9 cellular contexts compared by ENCODE assay signal in the genomic region with DNA sequence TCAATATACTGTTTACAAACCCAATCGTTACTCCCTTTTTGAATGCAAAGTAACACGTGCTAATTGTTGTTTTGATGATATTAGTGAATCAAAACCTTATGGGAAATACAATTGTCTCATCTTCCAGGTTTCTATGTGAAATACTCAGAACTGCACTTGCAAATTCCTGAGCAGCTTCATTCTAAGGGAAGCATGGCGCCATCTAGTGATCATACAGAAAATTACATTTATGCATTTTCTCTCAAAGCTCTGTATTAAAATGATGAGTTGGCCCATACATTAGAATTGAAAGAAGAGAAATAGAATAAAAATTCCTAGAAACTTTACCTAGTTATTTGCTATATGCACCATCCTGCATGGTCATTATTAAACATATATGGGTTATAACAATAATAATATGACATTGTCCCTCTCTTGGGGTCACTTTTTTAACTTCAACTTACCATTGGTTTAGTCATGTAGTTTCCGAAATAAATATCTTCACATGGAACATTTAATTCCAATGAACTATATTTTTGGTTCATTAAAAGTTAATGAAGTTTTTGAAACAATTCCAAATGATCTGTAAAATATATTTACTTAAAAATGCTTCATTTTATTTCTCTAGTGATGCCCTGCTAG.
DNase-seq lines count a peak whose midpoint lies in the region; ATAC-seq, FAIRE-seq and TF ChIP-seq lines count a peak whose summit lies in the region.
"Had no signal": no experiment of that assay in that cellular context is flagged by ENCODE, and none has a peak within 500 bp of the region (broad histone marks: within the 10 kb centered on the region; RNA-seq: fewer than 3 reads in every experiment).

No MANE protein-coding gene starts in this region.

- DNase-seq in DMS53 treated with DMSO at 0.1 percent for 48 hours (lab: John Stamatoyannopoulos, UW; ENCODE audit: unreplicated experiment) (peak; percentile 68), HCT116 (ENCODE audit: low read depth, low spot score) (peak; percentile 8), NCI-H345 (lab: John Stamatoyannopoulos, UW) (peak; percentile 41), bronchial epithelial cell (ENCODE audit: low read depth) (peak; percentile 53), lower lobe of right lung (no peak)

- no peaks in the 10 kb centered on the region for H3K4me1 ChIP-seq in HCT116 (ENCODE audit: control insufficient read depth in 1 of 2, insufficient read depth in 2 of 2, low read length in 2 of 2)
- H3K4me1 ChIP-seq in lower lobe of right lung: peaks cover 6% of the 10 kb centered on the region

- no peak for TF ChIP-seq POLR2A in HCT116 (IDR thresholded peaks at IDR 0.05; ENCODE audit: borderline replicate concordance, extremely low read depth, insufficient read depth, insufficient read length)

- no peaks in the 10 kb centered on the region for H3K79me2 ChIP-seq in HCT116 (ENCODE audit: insufficient read depth, low read length)

- no peak for FAIRE-seq in bronchial epithelial cell (lab: Jason Lieb, UNC)

- CTCF ChIA-PET in HCT116 (lab: Charles Lee): interaction anchor here (0.7 to 2.7 kb wide), 11 partner anchors 9 to 485 kb away, joined by 3 to 43 read pairs (median 4); no protein-coding TSS in a partner anchor

- 0 out of 2 replicates have a peak, but pooled peaks cover 5% of the 10 kb centered on the region for H3K27me3 ChIP-seq in HCT116 (ENCODE audit: insufficient read depth, low read length)
- no peaks in the 10 kb centered on the region for H3K27me3 ChIP-seq in bronchial epithelial cell (ENCODE audit: control insufficient read depth, insufficient read depth, low read length)
- H3K27me3 ChIP-seq in lower lobe of right lung (ENCODE audit: low read depth): no peaks in the 10 kb centered on the region

- H3K9ac ChIP-seq in HCT116 (ENCODE audit: low read length): no peak overlapping the region

- POLR2A ChIA-PET in HCT116 (lab: Charles Lee): no interaction called here

- RAD21 ChIA-PET in HCT116 (lab: Charles Lee; ENCODE audit: low non-redundant PET in 1 of 2, low total read pairs in 2 of 2, uncharacterized antibody in 2 of 2, unreplicated experiment in 2 of 2): no interaction called here

- peak; percentile 33 to 82 (median 64); a peak in 5 of 6 replicates for TF ChIP-seq CTCF in HCT116 (IDR thresholded peaks at IDR 0.05 in 2 of 3, conservative IDR thresholded peaks at IDR 0.05 in 1 of 3; ENCODE audit: borderline replicate concordance in 1 of 3, insufficient read depth in 1 of 3, low read depth in 2 of 3, low read length in 2 of 3)
- peak; percentile 50 for TF ChIP-seq CTCF in bronchial epithelial cell (IDR thresholded peaks at IDR 0.05; ENCODE audit: insufficient read depth, low read length, severe bottlenecking)
- TF ChIP-seq CTCF in lower lobe of right lung (IDR thresholded peaks at IDR 0.05): peak; percentile 76

- H3K9me2 ChIP-seq in HCT116 (ENCODE audit: insufficient read depth): no peaks in the 10 kb centered on the region

- TF ChIP-seq RAD21 in HCT116 (IDR thresholded peaks at IDR 0.05; ENCODE audit: low read depth): peak; percentile 57

- H3K27ac ChIP-seq in HCT116 (ENCODE audit: low read depth, low read length): no peak overlapping the region
- no peak overlapping the region for H3K27ac ChIP-seq in lower lobe of right lung
- H3K27ac ChIP-seq: skin epidermis had no signal

- H2AFZ ChIP-seq in HCT116 (ENCODE audit: low read depth, low read length, poor library complexity, severe bottlenecking): no peak overlapping the region

- no TSS peak for BruUV-seq in HCT116 (replicated peaks; lab: Mats Ljungman, UMichigan)

- intact Hi-C loops in HCT116 (cut with micrococcal nuclease): loop anchor here (1.0 to 5.0 kb wide), 3 partner anchors 167 to 486 kb away; no protein-coding TSS in a partner anchor
- intact Hi-C loops in lower lobe of right lung (cut with DNase I): loop anchor here (10.0 kb wide), 1 partner anchor 169 kb away; no protein-coding TSS in a partner anchor

- ATAC-seq in HCT116 (peak; percentile 55; the same call in 1 of the 2 replicates), lower lobe of right lung (peak; percentile 51 to 61), GM18873 (IDR thresholded peaks at IDR 0.05; ENCODE audit: low FRiP score, unreplicated experiment) (no peak), HG03196 (IDR thresholded peaks at IDR 0.05; ENCODE audit: unreplicated experiment) (no peak), HG02623 (IDR thresholded peaks at IDR 0.05; ENCODE audit: unreplicated experiment) (no peak)

- H3K4me2 ChIP-seq in HCT116 (ENCODE audit: low read length): no peak overlapping the region

- H3K9me3 ChIP-seq in HCT116 (ENCODE audit: control insufficient read depth in 1 of 2, insufficient read depth in 1 of 2, low read depth in 1 of 2, low read length in 2 of 2) (no peaks in the 10 kb centered on the region), lower lobe of right lung (no peaks in the 10 kb centered on the region)

- H3K36me3 ChIP-seq in HCT116 (ENCODE audit: control insufficient read depth in 1 of 2, insufficient read depth in 2 of 2, low read length in 2 of 2) (no peaks in the 10 kb centered on the region), bronchial epithelial cell (ENCODE audit: control insufficient read depth, insufficient read depth, low read length) (no peaks in the 10 kb centered on the region), lower lobe of right lung (no peaks in the 10 kb centered on the region)

- no peaks in the 10 kb centered on the region for H4K20me1 ChIP-seq in HCT116 (ENCODE audit: insufficient read depth)

- H3K4me3 ChIP-seq in HCT116 (replicated peaks in 1 of 2; ENCODE audit: low read depth in 1 of 2, low read length in 2 of 2) (no peak overlapping the region), bronchial epithelial cell (ENCODE audit: low read depth, low read length) (no peak overlapping the region), lower lobe of right lung (no peak overlapping the region)
- H3K4me3 ChIP-seq: skin epidermis had no signal

TF ChIP-seq in HCT116, 20 proteins besides CTCF, POLR2A, EP300 and RAD21:
- TF ChIP-seq ZFX (IDR thresholded peaks at IDR 0.05): no peak
- TF ChIP-seq TCF7L2 (IDR thresholded peaks at IDR 0.05; ENCODE audit: borderline replicate concordance, extremely low read depth, insufficient read depth, insufficient read length): no peak
- TF ChIP-seq YY1 (IDR thresholded peaks at IDR 0.05; ENCODE audit: extremely low read depth, insufficient replicate concordance, low read depth, low read length): no peak
- no peak for TF ChIP-seq JUND (IDR thresholded peaks at IDR 0.05)
- no peak for TF ChIP-seq SP1 (IDR thresholded peaks at IDR 0.05; ENCODE audit: low read depth)
- TF ChIP-seq, protein P1, sequence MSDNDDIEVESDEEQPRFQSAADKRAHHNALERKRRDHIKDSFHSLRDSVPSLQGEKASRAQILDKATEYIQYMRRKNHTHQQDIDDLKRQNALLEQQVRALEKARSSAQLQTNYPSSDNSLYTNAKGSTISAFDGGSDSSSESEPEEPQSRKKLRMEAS (IDR thresholded peaks at IDR 0.05): no peak
- TF ChIP-seq POLR2AphosphoS5 (IDR thresholded peaks at IDR 0.05; ENCODE audit: low read depth, low read length): no peak
- TF ChIP-seq ELF1 (IDR thresholded peaks at IDR 0.05; ENCODE audit: borderline replicate concordance, low read depth): no peak
- TF ChIP-seq, protein P2, sequence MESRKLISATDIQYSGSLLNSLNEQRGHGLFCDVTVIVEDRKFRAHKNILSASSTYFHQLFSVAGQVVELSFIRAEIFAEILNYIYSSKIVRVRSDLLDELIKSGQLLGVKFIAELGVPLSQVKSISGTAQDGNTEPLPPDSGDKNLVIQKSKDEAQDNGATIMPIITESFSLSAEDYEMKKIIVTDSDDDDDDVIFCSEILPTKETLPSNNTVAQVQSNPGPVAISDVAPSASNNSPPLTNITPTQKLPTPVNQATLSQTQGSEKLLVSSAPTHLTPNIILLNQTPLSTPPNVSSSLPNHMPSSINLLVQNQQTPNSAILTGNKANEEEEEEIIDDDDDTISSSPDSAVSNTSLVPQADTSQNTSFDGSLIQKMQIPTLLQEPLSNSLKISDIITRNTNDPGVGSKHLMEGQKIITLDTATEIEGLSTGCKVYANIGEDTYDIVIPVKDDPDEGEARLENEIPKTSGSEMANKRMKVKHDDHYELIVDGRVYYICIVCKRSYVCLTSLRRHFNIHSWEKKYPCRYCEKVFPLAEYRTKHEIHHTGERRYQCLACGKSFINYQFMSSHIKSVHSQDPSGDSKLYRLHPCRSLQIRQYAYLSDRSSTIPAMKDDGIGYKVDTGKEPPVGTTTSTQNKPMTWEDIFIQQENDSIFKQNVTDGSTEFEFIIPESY (IDR thresholded peaks at IDR 0.05; ENCODE audit: extremely low read depth, insufficient replicate concordance, low read length): no peak
- no peak for TF ChIP-seq CBX3 (IDR thresholded peaks at IDR 0.05; ENCODE audit: low read depth)
- no peak for TF ChIP-seq FOSL1 (IDR thresholded peaks at IDR 0.05; ENCODE audit: low read depth)
- TF ChIP-seq CEBPB (IDR thresholded peaks at IDR 0.05; ENCODE audit: low read depth): no peak
- TF ChIP-seq, protein P3, sequence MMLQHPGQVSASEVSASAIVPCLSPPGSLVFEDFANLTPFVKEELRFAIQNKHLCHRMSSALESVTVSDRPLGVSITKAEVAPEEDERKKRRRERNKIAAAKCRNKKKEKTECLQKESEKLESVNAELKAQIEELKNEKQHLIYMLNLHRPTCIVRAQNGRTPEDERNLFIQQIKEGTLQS (IDR thresholded peaks at IDR 0.05): no peak
- no peak for TF ChIP-seq EZH2 (IDR thresholded peaks at IDR 0.05)
- no peak for TF ChIP-seq EGR1 (IDR thresholded peaks at IDR 0.05; ENCODE audit: low read depth)
- no peak for TF ChIP-seq ZNF274 (IDR thresholded peaks at IDR 0.05; ENCODE audit: low read depth, low read length)
- TF ChIP-seq SIN3A (IDR thresholded peaks at IDR 0.05; ENCODE audit: low read depth): no peak
- TF ChIP-seq SRF (IDR thresholded peaks at IDR 0.05; ENCODE audit: low read depth): no peak
- TF ChIP-seq EZH2phosphoT487 (IDR thresholded peaks at IDR 0.05; ENCODE audit: borderline replicate concordance): no peak
TF ChIP-seq in HCT116: peak in this region for 0.

Comparison
In these comparisons a context has a peak if more than half of its experiments do, and no peak if none do; other contexts are left out.
1. ATAC-seq: peak in HCT116 (single experiment) and lower lobe of right lung (2 of 2); none in GM18873 (single experiment), HG03196 (single experiment) and HG02623 (single experiment).
2. Peak in every context shown above with its lines, with median percentiles within 50 percentile points of each other: CTCF ChIP-seq.